In genomic region chr10:110364531-110364937, GRCh38 we compare ENCODE assay signal across 11 cellular contexts. TPM values are rescaled to one million over a fixed set of nuclear protein-coding genes. Genes with fewer than 3 reads are reported as not detected.
DNase-seq lines count a peak whose midpoint lies in the region; ATAC-seq and TF ChIP-seq lines count a peak whose summit lies in the region.
"Had no signal": no experiment of that assay in that cellular context is flagged by ENCODE, and none has a peak within 500 bp of the region (broad histone marks: within the 10 kb centered on the region; RNA-seq: fewer than 3 reads in every experiment).

No MANE protein-coding gene starts in this region.

- no peak overlapping the region for H3K4me3 Mint-ChIP-seq in GM23338
- peak overlapping the region; percentile 60 for H3K4me3 Mint-ChIP-seq in activated naive CD8-positive, alpha-beta T cell treated with anti-CD3 and anti-CD28 coated beads, Interleukin-2, amount 50 U/mL, for 24 hours

- H3K27ac ChIP-seq in GM23338 (ENCODE audit: low read depth) (no peak overlapping the region), RWPE2 (ENCODE audit: poor library complexity, severe bottlenecking) (no peak overlapping the region)
- H3K27ac ChIP-seq: SJSA1 had no signal

- H4K20me1 ChIP-seq in GM23338 (replicated peaks; ENCODE audit: insufficient read depth) = no peaks in the 10 kb centered on the region

- H3K27me3 Mint-ChIP-seq in GM23338 (ENCODE audit: insufficient read depth, low read depth, poor library complexity) = peaks cover 10% of the 10 kb centered on the region
- no peaks in the 10 kb centered on the region for H3K27me3 Mint-ChIP-seq in activated naive CD8-positive, alpha-beta T cell treated with anti-CD3 and anti-CD28 coated beads, Interleukin-2, amount 50 U/mL, for 24 hours

- H3K36me3 ChIP-seq in GM23338 (ENCODE audit: insufficient read depth) (no peaks in the 10 kb centered on the region), RWPE2 (ENCODE audit: low read depth) (no peaks in the 10 kb centered on the region)
- H3K36me3 ChIP-seq: SJSA1 had no signal

- no peak for TF ChIP-seq CTCF in GM23338 (conservative IDR thresholded peaks at IDR 0.05; ENCODE audit: low read depth in 2 of 2)
- no peak for TF ChIP-seq CTCF in RWPE2 (IDR thresholded peaks at IDR 0.05; ENCODE audit: poor library complexity, severe bottlenecking)

- H2AFZ ChIP-seq in GM23338 = peak overlapping the region; percentile 83; the same call in 1 of the 2 replicates

- no peaks in the 10 kb centered on the region for H3K4me1 ChIP-seq in GM23338 (ENCODE audit: insufficient read depth)
- peaks cover 15% of the 10 kb centered on the region for H3K4me1 ChIP-seq in RWPE2 (ENCODE audit: insufficient read depth, poor library complexity, severe bottlenecking)

- no peaks in the 10 kb centered on the region for H3K9me2 ChIP-seq in GM23338 (ENCODE audit: insufficient read depth)

- DNase-seq in GM23338 (ENCODE audit: low spot score) (no peak), RWPE2 (ENCODE audit: low spot score) (peak; percentile 83), left cardiac atrium (no peak), NCI-H2196 treated with DMSO at 0.1 percent for 48 hours (lab: John Stamatoyannopoulos, UW; ENCODE audit: unreplicated experiment) (no peak), T-helper 9 cell (no peak)
- peak; percentile 71 for DNase-seq in activated naive CD8-positive, alpha-beta T cell treated with anti-CD3 and anti-CD28 coated beads, Interleukin-2, amount 50 U/mL, for 24 hours
- DNase-seq in stimulated activated CD4-positive, alpha-beta T cell treated with anti-CD3 and anti-CD28 coated beads, Interleukin-2, amount 100 ng/mL, for 24 hours = peak; percentile 56 to 59
- DNase-seq: NCI-H526 treated with DMSO at 0.1 percent for 48 hours, retina had no signal

- ATAC-seq in GM23338 (no peak), RWPE2 (ENCODE audit: low read depth) (peak; percentile 67), left cardiac atrium (no peak), HG02938 (IDR thresholded peaks at IDR 0.05; ENCODE audit: unreplicated experiment) (no peak)
- peak; percentile 85 for ATAC-seq in activated naive CD8-positive, alpha-beta T cell treated with anti-CD3 and anti-CD28 coated beads, Interleukin-2, amount 50 U/mL, for 24 hours

- H3F3A ChIP-seq in GM23338 (replicated peaks; ENCODE audit: low read depth) = no peaks in the 10 kb centered on the region

- no peak overlapping the region; the same call in 1 of the 2 replicates for H3K27ac Mint-ChIP-seq in GM23338
- H3K27ac Mint-ChIP-seq in activated naive CD8-positive, alpha-beta T cell treated with anti-CD3 and anti-CD28 coated beads, Interleukin-2, amount 50 U/mL, for 24 hours = peak overlapping the region; percentile 95

- peaks cover 12% of the 10 kb centered on the region for H3K4me1 Mint-ChIP-seq in GM23338
- H3K4me1 Mint-ChIP-seq in activated naive CD8-positive, alpha-beta T cell treated with anti-CD3 and anti-CD28 coated beads, Interleukin-2, amount 50 U/mL, for 24 hours = peaks cover 89% of the 10 kb centered on the region

- H3K9me3 Mint-ChIP-seq in GM23338 = no peaks in the 10 kb centered on the region
- H3K9me3 Mint-ChIP-seq in activated naive CD8-positive, alpha-beta T cell treated with anti-CD3 and anti-CD28 coated beads, Interleukin-2, amount 50 U/mL, for 24 hours = no peaks in the 10 kb centered on the region

- no peaks in the 10 kb centered on the region for H3K79me2 ChIP-seq in GM23338 (replicated peaks; ENCODE audit: insufficient read depth)

- H3K27me3 ChIP-seq in GM23338 (ENCODE audit: insufficient read depth) (no peaks in the 10 kb centered on the region), RWPE2 (ENCODE audit: insufficient read depth, poor library complexity, severe bottlenecking) (no peaks in the 10 kb centered on the region)
- H3K27me3 ChIP-seq: SJSA1 had no signal

- intact Hi-C loops in left cardiac atrium (cut with DNase I) = no loop called here

- no peaks in the 10 kb centered on the region for H3K36me3 Mint-ChIP-seq in GM23338 (ENCODE audit: low read depth)
- H3K36me3 Mint-ChIP-seq in activated naive CD8-positive, alpha-beta T cell treated with anti-CD3 and anti-CD28 coated beads, Interleukin-2, amount 50 U/mL, for 24 hours (ENCODE audit: low read depth) = no peaks in the 10 kb centered on the region

- H3K4me2 ChIP-seq in GM23338 = no peak overlapping the region

- H3K4me3 ChIP-seq in GM23338 (no peak overlapping the region), RWPE2 (ENCODE audit: severe bottlenecking) (no peak overlapping the region)
- H3K4me3 ChIP-seq: SJSA1 had no signal

- H3K9me3 ChIP-seq in RWPE2 (ENCODE audit: severe bottlenecking) = no peaks in the 10 kb centered on the region
- H3K9me3 ChIP-seq: SJSA1 had no signal

TF ChIP-seq in GM23338, 12 proteins besides CTCF, POLR2A, EP300 and RAD21 (continues in another document):
- TF ChIP-seq CREB1 (CRISPR knock-in tag; IDR thresholded peaks at IDR 0.05; ENCODE audit: low read depth) (no peak), NANOG (IDR thresholded peaks at IDR 0.05; ENCODE audit: borderline replicate concordance) (no peak), EZH2 (IDR thresholded peaks at IDR 0.05; ENCODE audit: low read depth, unreplicated experiment) (no peak), POLR2AphosphoS5 (IDR thresholded peaks at IDR 0.05; ENCODE audit: low read depth) (no peak)
- TF ChIP-seq, protein P1, sequence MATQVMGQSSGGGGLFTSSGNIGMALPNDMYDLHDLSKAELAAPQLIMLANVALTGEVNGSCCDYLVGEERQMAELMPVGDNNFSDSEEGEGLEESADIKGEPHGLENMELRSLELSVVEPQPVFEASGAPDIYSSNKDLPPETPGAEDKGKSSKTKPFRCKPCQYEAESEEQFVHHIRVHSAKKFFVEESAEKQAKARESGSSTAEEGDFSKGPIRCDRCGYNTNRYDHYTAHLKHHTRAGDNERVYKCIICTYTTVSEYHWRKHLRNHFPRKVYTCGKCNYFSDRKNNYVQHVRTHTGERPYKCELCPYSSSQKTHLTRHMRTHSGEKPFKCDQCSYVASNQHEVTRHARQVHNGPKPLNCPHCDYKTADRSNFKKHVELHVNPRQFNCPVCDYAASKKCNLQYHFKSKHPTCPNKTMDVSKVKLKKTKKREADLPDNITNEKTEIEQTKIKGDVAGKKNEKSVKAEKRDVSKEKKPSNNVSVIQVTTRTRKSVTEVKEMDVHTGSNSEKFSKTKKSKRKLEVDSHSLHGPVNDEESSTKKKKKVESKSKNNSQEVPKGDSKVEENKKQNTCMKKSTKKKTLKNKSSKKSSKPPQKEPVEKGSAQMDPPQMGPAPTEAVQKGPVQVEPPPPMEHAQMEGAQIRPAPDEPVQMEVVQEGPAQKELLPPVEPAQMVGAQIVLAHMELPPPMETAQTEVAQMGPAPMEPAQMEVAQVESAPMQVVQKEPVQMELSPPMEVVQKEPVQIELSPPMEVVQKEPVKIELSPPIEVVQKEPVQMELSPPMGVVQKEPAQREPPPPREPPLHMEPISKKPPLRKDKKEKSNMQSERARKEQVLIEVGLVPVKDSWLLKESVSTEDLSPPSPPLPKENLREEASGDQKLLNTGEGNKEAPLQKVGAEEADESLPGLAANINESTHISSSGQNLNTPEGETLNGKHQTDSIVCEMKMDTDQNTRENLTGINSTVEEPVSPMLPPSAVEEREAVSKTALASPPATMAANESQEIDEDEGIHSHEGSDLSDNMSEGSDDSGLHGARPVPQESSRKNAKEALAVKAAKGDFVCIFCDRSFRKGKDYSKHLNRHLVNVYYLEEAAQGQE (IDR thresholded peaks at IDR 0.05; ENCODE audit: unreplicated experiment) = no peak

RNA-seq across cellular contexts. Expression of gene SMNDC1, which starts 59.8 kb away (rescaled TPM):
- 28.4 and 29.9 TPM in 2 replicates for total RNA-seq in GM23338 (2014; rRNA removed; shearing (Covaris generic))
- polyA plus RNA-seq in GM23338 (2016; fragmentation: Nextera tagmentation; extraction: Ambion mirVana) = 41.9 and 45.1 TPM in 2 replicates
- 10 to 100 TPM; 21.6 to 24.4 TPM for total RNA-seq in left cardiac atrium

Comparison
In these comparisons a context has a peak if more than half of its experiments do, and no peak if none do; other contexts are left out.
1. ATAC-seq: peak in RWPE2 (single experiment) and activated naive CD8-positive, alpha-beta T cell treated with anti-CD3 and anti-CD28 coated beads, Interleukin-2, amount 50 U/mL, for 24 hours (single experiment); none in GM23338 (single experiment), left cardiac atrium (0 of 2) and HG02938 (single experiment).
2. DNase-seq: peak in RWPE2 (single experiment), activated naive CD8-positive, alpha-beta T cell treated with anti-CD3 and anti-CD28 coated beads, Interleukin-2, amount 50 U/mL, for 24 hours (single experiment) and stimulated activated CD4-positive, alpha-beta T cell treated with anti-CD3 and anti-CD28 coated beads, Interleukin-2, amount 100 ng/mL, for 24 hours (2 of 2); none in GM23338 (single experiment), left cardiac atrium (single experiment), NCI-H2196 treated with DMSO at 0.1 percent for 48 hours (single experiment) and T-helper 9 cell (single experiment).